Comparison of ENCODE assay signal across 17 cellular contexts in the genomic region with DNA sequence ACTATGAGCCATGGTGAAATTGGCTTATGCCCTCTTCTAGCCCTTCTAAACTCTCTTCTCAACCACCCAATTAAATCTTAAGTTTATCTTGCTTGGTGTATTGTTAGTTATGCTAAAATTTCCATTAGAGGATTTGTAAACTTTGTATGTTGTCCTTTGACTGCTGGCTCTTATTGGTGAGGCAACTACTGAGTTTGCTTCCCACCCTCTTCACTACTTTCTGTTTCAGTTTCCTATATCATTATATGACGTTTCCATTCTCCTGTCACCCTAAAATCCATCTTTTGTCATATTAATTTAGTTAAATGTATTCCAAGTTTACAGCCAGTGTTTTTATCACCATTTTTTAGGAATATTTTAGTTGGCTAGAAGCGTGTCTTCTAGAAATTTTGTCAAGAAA.
DNase-seq lines count a peak whose midpoint lies in the region; ATAC-seq and TF ChIP-seq lines count a peak whose summit lies in the region.
"Had no signal": no experiment of that assay in that cellular context is flagged by ENCODE, and none has a peak within 500 bp of the region (broad histone marks: within the 10 kb centered on the region; RNA-seq: fewer than 3 reads in every experiment).

No MANE protein-coding gene starts in this region.

- H2AFZ ChIP-seq in OCI-LY1 (ENCODE audit: low read length) = no peak overlapping the region

- H3K9me2 ChIP-seq in OCI-LY1 (ENCODE audit: low read depth, low read length) = no peaks in the 10 kb centered on the region
- H3K9me2 ChIP-seq: SK-N-SH had no signal

- H3K27me3 ChIP-seq in OCI-LY1 (ENCODE audit: insufficient read depth, low read length) = no peaks in the 10 kb centered on the region

- TF ChIP-seq CTCF in OCI-LY1 (IDR thresholded peaks at IDR 0.05; ENCODE audit: low read length) = no peak

- peak overlapping the region; percentile 41 for H3K4me3 ChIP-seq in OCI-LY1 (ENCODE audit: low read depth, low read length, poor library complexity, severe bottlenecking)

- peak overlapping the region; percentile 17 for H3K9ac ChIP-seq in OCI-LY1 (ENCODE audit: low read length)
- H3K9ac ChIP-seq: SK-N-SH had no signal

- H3K4me1 ChIP-seq in OCI-LY1 (ENCODE audit: insufficient read depth, low read length, severe bottlenecking) = peaks cover 23% of the 10 kb centered on the region

- H3F3A ChIP-seq in OCI-LY1 (ENCODE audit: insufficient read depth, low read length) = no peaks in the 10 kb centered on the region

- DNase-seq in NAMALWA (ENCODE audit: low spot score) = peak; percentile 25
- no peak for DNase-seq in NCI-H526 treated with DMSO at 0.1 percent for 48 hours (lab: John Stamatoyannopoulos, UW)
- DNase-seq in NCI-H2081 treated with DMSO at 0.1 percent for 48 hours (lab: John Stamatoyannopoulos, UW) = no peak
- DNase-seq in activated T-cell treated with anti-CD3 and anti-CD28 coated beads for 4 hours = no peak
- DNase-seq: CD4-positive, alpha-beta memory T cell; H7; Karpas-422; NCI-H1417; NCI-H2029; NCI-H510A treated with DMSO at 0.1 percent for 48 hours; SHP77; SK-N-SH; T-cell had no signal

- no peaks in the 10 kb centered on the region for H3K36me3 ChIP-seq in OCI-LY1 (ENCODE audit: insufficient read depth, low read length)

- peak overlapping the region; percentile 54 for H3K27ac ChIP-seq in OCI-LY1 (ENCODE audit: low read depth, low read length, poor library complexity, severe bottlenecking)

- H3K9me3 ChIP-seq in OCI-LY1 (ENCODE audit: low read length) = no peaks in the 10 kb centered on the region
- H3K9me3 ChIP-seq: SK-N-SH had no signal

- no peaks in the 10 kb centered on the region for H4K20me1 ChIP-seq in OCI-LY1 (ENCODE audit: insufficient read depth, low read length)

- ATAC-seq in GM18511 (IDR thresholded peaks at IDR 0.05; ENCODE audit: unreplicated experiment) (peak; percentile 65), GM21576 (IDR thresholded peaks at IDR 0.05; ENCODE audit: unreplicated experiment) (peak; percentile 60), GM18909 (IDR thresholded peaks at IDR 0.05; ENCODE audit: poor library complexity, unreplicated experiment) (no peak)
- ATAC-seq: T-cell had no signal

- H3K4me2 ChIP-seq in OCI-LY1 (ENCODE audit: low read length) = peak overlapping the region; percentile 44
- H3K4me2 ChIP-seq: SK-N-SH had no signal

- H3K79me2 ChIP-seq in OCI-LY1 (ENCODE audit: insufficient read depth, low read length) = no peaks in the 10 kb centered on the region
